In the genomic region with DNA sequence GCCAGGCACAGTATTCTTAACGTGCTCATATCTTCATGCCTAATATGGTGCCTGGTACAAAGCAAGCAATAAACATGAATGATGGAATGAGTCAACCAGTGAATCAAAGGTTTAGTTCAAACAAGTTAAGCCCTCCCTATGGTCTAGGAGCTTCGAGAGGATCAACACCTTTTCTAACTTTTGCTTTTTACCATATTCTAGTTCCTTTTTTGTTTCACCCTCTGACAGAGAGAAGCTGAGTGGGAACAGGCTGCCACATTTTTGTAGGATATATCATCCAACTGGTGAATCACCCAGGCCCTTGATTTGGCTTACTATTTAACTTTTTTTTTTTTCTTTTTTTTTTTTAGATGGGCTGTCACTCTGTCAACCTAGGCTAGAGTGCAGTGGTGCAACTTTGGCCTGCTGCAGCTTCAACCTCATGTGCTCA, we compare ENCODE assay signal across 11 cellular contexts. TPM values are rescaled to one million over a fixed set of nuclear protein-coding genes. Genes with fewer than 3 reads are reported as not detected.
A peak's percentile ranks its signal among the peaks of the same experiment; 100 is the strongest.
DNase-seq lines count a peak whose midpoint lies in the region; TF ChIP-seq lines count a peak whose summit lies in the region.
"Had no signal": no experiment of that assay in that cellular context is flagged by ENCODE, and none has a peak within 500 bp of the region (broad histone marks: within the 10 kb centered on the region; RNA-seq: fewer than 3 reads in every experiment).

No MANE protein-coding gene starts in this region.

- no peaks in the 10 kb centered on the region for H3K27me3 ChIP-seq in testis
- H3K27me3 ChIP-seq: BLaER1 had no signal

- H3K36me3 ChIP-seq in testis (ENCODE audit: low read depth, missing control alignments): no peaks in the 10 kb centered on the region
- H3K36me3 ChIP-seq: BLaER1 had no signal

- DNase-seq in AG08396 (ENCODE audit: low spot score) (peak; percentile 66), LoVo (ENCODE audit: low spot score) (peak; percentile 81), epidermal melanocyte (ENCODE audit: insufficient read length, low spot score) (peak; percentile 39), myocyte (ENCODE audit: low read depth) (peak; percentile 57), testis (no peak), COLO668 (lab: John Stamatoyannopoulos, UW; ENCODE audit: unreplicated experiment) (no peak), HuH-7.5 (ENCODE audit: low spot score) (no peak), NCI-H524 treated with DMSO at 0.1 percent for 48 hours (lab: John Stamatoyannopoulos, UW) (no peak)
- DNase-seq: retina, T-helper 1 cell had no signal

- H3K4me3 ChIP-seq in testis: no peak overlapping the region
- H3K4me3 ChIP-seq: BLaER1 had no signal

- H3K27ac ChIP-seq in testis: no peak overlapping the region
- H3K27ac ChIP-seq: BLaER1 had no signal

- no peaks in the 10 kb centered on the region for H3K4me1 ChIP-seq in testis
- H3K4me1 ChIP-seq: BLaER1 had no signal

- H3K9me3 ChIP-seq in testis: no peaks in the 10 kb centered on the region
- H3K9me3 ChIP-seq: BLaER1 had no signal

- no peak for TF ChIP-seq POLR2A in testis (IDR thresholded peaks at IDR 0.05)

- intact Hi-C loops in testis (cut with DNase I; ENCODE audit: low total_unique reads): no loop called here

- TF ChIP-seq CTCF in testis (IDR thresholded peaks at IDR 0.05): no peak

- 80 to 83% methylated on average over 2 of the region's 2 CpGs for WGBS in testis, 2 donors

RNA-seq across cellular contexts. Expression of a gene that starts 39.3 kb away (rescaled TPM):
- total RNA-seq in myocyte (2.0 and 6.0 TPM in 2 replicates), testis (1 to 10 TPM; 3.3 to 3.5 TPM)
- 60.3 TPM for polyA plus RNA-seq in myocyte (2012)
- polyA plus RNA-seq in testis (ENCODE audit: insufficient read depth, low read depth, low replicate concordance): 44.0 TPM

Comparison
In these comparisons a context has a peak if more than half of its experiments do, and no peak if none do; other contexts are left out.
1. DNase-seq: peak in AG08396 (single experiment), LoVo (single experiment), epidermal melanocyte (single experiment) and myocyte (single experiment); none in testis (single experiment), COLO668 (single experiment), HuH-7.5 (single experiment) and NCI-H524 treated with DMSO at 0.1 percent for 48 hours (single experiment).